In the genomic region with DNA sequence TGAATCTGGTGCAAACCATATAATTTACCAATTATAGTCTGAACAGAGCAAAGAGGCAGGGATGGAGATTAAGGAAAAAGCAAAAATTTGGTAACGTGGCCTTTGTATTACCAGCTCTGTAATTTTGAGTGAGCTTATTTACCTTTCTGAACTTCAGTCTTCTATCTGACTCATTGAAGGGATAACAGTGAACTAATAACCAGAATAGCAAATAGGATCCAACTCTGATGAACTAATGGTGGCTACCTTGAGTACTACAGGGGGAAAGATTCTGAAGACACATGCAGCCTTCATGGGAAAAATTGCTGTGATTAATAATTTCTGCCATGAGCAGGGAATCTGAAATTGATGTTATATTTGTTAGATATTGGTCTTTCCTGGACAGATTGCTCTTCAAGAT, we compare ENCODE assay signal across 23 cellular contexts.
"Had no signal": no experiment of that assay in that cellular context is flagged by ENCODE, and none has a peak within 500 bp of the region (broad histone marks: within the 10 kb centered on the region; RNA-seq: fewer than 3 reads in every experiment).

No MANE protein-coding gene starts in this region.

- H3K9me3 ChIP-seq: gastrocnemius medialis, uterus had no signal

- H3K36me3 ChIP-seq: gastrocnemius medialis, uterus had no signal

- H3K27me3 ChIP-seq: gastrocnemius medialis, uterus had no signal

- H3K4me1 ChIP-seq: uterus had no signal

- H3K27ac ChIP-seq: epithelial cell of prostate, gastrocnemius medialis, skin epidermis, uterus, VCaP had no signal

- FAIRE-seq: colon had no signal

- DNase-seq: activated CD4-positive, alpha-beta T cell treated with anti-CD3 and anti-CD28 coated beads for 4 hours; activated CD4-positive, alpha-beta T cell treated with anti-CD3 and anti-CD28 coated beads, Interleukin-2, amount 50 U/mL, for 48 hours; activated CD8-positive, alpha-beta memory T cell treated with anti-CD3 and anti-CD28 coated beads for 24 hours; activated effector memory CD4-positive, alpha-beta T cell treated with Interleukin-2 at 50 U/mL for 16 hours; activated naive CD4-positive, alpha-beta T cell treated with Interleukin-2 at 50 U/mL for 16 hours; anterior cingulate cortex; dermis blood vessel endothelial cell; effector CD4-positive, alpha-beta T cell; gastrocnemius medialis; glutamatergic neuron; islet precursor cell; left colon; mammary epithelial cell; retina; stimulated activated CD4-positive, alpha-beta T cell treated with anti-CD3 and anti-CD28 coated beads, Interleukin-12 subunit alpha, Interleukin-12 subunit beta, amount 100 ng/mL, for 4 hours; stimulated activated CD4-positive, alpha-beta T cell treated with anti-CD3 and anti-CD28 coated beads, Interleukin-4, amount 100 ng/mL, for 1 hour; substantia nigra; uterus had no signal

- ATAC-seq: left colon, sciatic nerve had no signal

- H3K4me3 ChIP-seq: gastrocnemius medialis, skin epidermis, uterus had no signal
